Comparison of ENCODE assay signal across 24 cellular contexts in genomic region chr11:92330114-92330513, GRCh38.
A peak's percentile ranks its signal among the peaks of the same experiment; 100 is the strongest.
DNase-seq lines count a peak whose midpoint lies in the region; ATAC-seq and TF ChIP-seq lines count a peak whose summit lies in the region.
"Had no signal": no experiment of that assay in that cellular context is flagged by ENCODE, and none has a peak within 500 bp of the region (broad histone marks: within the 10 kb centered on the region; RNA-seq: fewer than 3 reads in every experiment).

No MANE protein-coding gene starts in this region.

- H3K4me1 ChIP-seq in Caco-2: peaks cover 24% of the 10 kb centered on the region
- H3K4me1 ChIP-seq in Loucy (ENCODE audit: insufficient read depth, low read length, poor library complexity, severe bottlenecking): peaks cover 21% of the 10 kb centered on the region
- H3K4me1 ChIP-seq: Peyer's patch, prostate gland had no signal

- no peak for ATAC-seq in GM19023 (IDR thresholded peaks at IDR 0.05; ENCODE audit: unreplicated experiment)
- ATAC-seq: activated CD8-positive, alpha-beta memory T cell treated with anti-CD3 and anti-CD28 coated beads, Interleukin-2, amount 10 ng/mL, durations not matched to agents 7 days and 5 days; activated T-helper 17 cell treated with anti-CD3 and anti-CD28 coated beads, Interleukin-2, amount 50 U/mL, for 72 hours; effector memory CD8-positive, alpha-beta T cell; K562; natural killer cell had no signal

- CTCF ChIA-PET in Caco-2 (lab: Charles Lee): interaction anchor here (0.6 kb wide), 1 partner anchor 14 kb away, joined by 3 read pairs; no protein-coding TSS in a partner anchor

- H3K9ac ChIP-seq in Loucy (ENCODE audit: low read depth, low read length, poor library complexity, severe bottlenecking): no peak overlapping the region

- no peaks in the 10 kb centered on the region for H3K79me2 ChIP-seq in Loucy (ENCODE audit: insufficient read depth, low read length)

- H3K9me3 ChIP-seq in Caco-2 (no peaks in the 10 kb centered on the region), Loucy (ENCODE audit: insufficient read depth, low read depth, low read length) (no peaks in the 10 kb centered on the region)
- H3K9me3 ChIP-seq: Peyer's patch, prostate gland had no signal

- no TSS peak for BruUV-seq in Caco-2 (replicated peaks; lab: Mats Ljungman, UMichigan)

- H3K27ac Mint-ChIP-seq in Caco-2 (ENCODE audit: unreplicated experiment) (peak overlapping the region; percentile 23), brain (peak overlapping the region; percentile 42 to 85 (median 65)), nephron (peak overlapping the region; percentile 20 to 64 (median 52))
- no peak overlapping the region for H3K27ac Mint-ChIP-seq in activated T-helper 2 cell treated with anti-CD3 and anti-CD28 coated beads, Interferon-gamma antibody, Interleukin-2, Interleukin-4, amounts not matched to agents 10 μg/mL and 5 μg/mL and 100 μg/mL, durations not matched to agents 14 hours and 24 hours and 36 hours
- H3K27ac Mint-ChIP-seq: activated CD4-positive, alpha-beta T cell treated with anti-CD3 and anti-CD28 coated beads, Interleukin-2, amount 10 ng/mL, durations not matched to agents 7 days and 5 days; activated CD8-positive, alpha-beta memory T cell treated with anti-CD3 and anti-CD28 coated beads, Interleukin-2, amount 10 ng/mL, durations not matched to agents 7 days and 5 days; activated naive CD8-positive, alpha-beta T cell; activated T-helper 17 cell treated with anti-CD3 and anti-CD28 coated beads, Interleukin-2, amount 50 U/mL, for 72 hours; CD14-positive monocyte; effector memory CD8-positive, alpha-beta T cell; memory B cell; natural killer cell had no signal

- H3K4me2 ChIP-seq in Loucy (ENCODE audit: low read depth, low read length, poor library complexity, severe bottlenecking): no peak overlapping the region

- no peak for TF ChIP-seq CTCF in Caco-2 (IDR thresholded peaks at IDR 0.05; ENCODE audit: insufficient read depth in 1 of 2, low read depth in 1 of 2, low read length in 1 of 2, severe bottlenecking in 1 of 2, unreplicated experiment in 1 of 2)
- no peak for TF ChIP-seq CTCF in Loucy (conservative IDR thresholded peaks at IDR 0.05; ENCODE audit: low read length)
- no peak for TF ChIP-seq CTCF in brain (conservative IDR thresholded peaks at IDR 0.05)
- no peak for TF ChIP-seq CTCF in nephron (IDR thresholded peaks at IDR 0.05; ENCODE audit: unreplicated experiment in 3 of 3)

- H3K4me3 Mint-ChIP-seq in Caco-2 (ENCODE audit: unreplicated experiment) (no peak overlapping the region), brain (peak overlapping the region; percentile 16 to 61 (median 35)), nephron (no peak overlapping the region)
- no peak overlapping the region for H3K4me3 Mint-ChIP-seq in activated T-helper 2 cell treated with anti-CD3 and anti-CD28 coated beads, Interferon-gamma antibody, Interleukin-2, Interleukin-4, amounts not matched to agents 10 μg/mL and 5 μg/mL and 100 μg/mL, durations not matched to agents 14 hours and 24 hours and 36 hours (ENCODE audit: low read depth)
- H3K4me3 Mint-ChIP-seq: activated CD4-positive, alpha-beta T cell treated with anti-CD3 and anti-CD28 coated beads, Interleukin-2, amount 10 ng/mL, durations not matched to agents 7 days and 5 days; activated CD8-positive, alpha-beta memory T cell treated with anti-CD3 and anti-CD28 coated beads, Interleukin-2, amount 10 ng/mL, durations not matched to agents 7 days and 5 days; activated naive CD8-positive, alpha-beta T cell; activated T-helper 17 cell treated with anti-CD3 and anti-CD28 coated beads, Interleukin-2, amount 50 U/mL, for 72 hours; CD14-positive monocyte; effector memory CD8-positive, alpha-beta T cell; memory B cell; natural killer cell had no signal

- intact Hi-C loops in Caco-2 (cut with micrococcal nuclease; ENCODE audit: unreplicated experiment): no loop called here
- intact Hi-C loops in activated T-helper 2 cell treated with anti-CD3 and anti-CD28 coated beads, Interferon-gamma antibody, Interleukin-2, Interleukin-4, amounts not matched to agents 10 μg/mL and 5 μg/mL and 100 μg/mL, durations not matched to agents 14 hours and 24 hours and 36 hours (cut with micrococcal nuclease): no loop called here

- H3K27me3 Mint-ChIP-seq in Caco-2 (ENCODE audit: insufficient read depth, unreplicated experiment) (no peaks in the 10 kb centered on the region), brain (peaks cover 4% of the 10 kb centered on the region), nephron (ENCODE audit: low read depth) (no peaks in the 10 kb centered on the region)
- H3K27me3 Mint-ChIP-seq in activated T-helper 2 cell treated with anti-CD3 and anti-CD28 coated beads, Interferon-gamma antibody, Interleukin-2, Interleukin-4, amounts not matched to agents 10 μg/mL and 5 μg/mL and 100 μg/mL, durations not matched to agents 14 hours and 24 hours and 36 hours (ENCODE audit: low read depth): no peaks in the 10 kb centered on the region
- H3K27me3 Mint-ChIP-seq: activated CD4-positive, alpha-beta T cell treated with anti-CD3 and anti-CD28 coated beads, Interleukin-2, amount 10 ng/mL, durations not matched to agents 7 days and 5 days; activated CD8-positive, alpha-beta memory T cell treated with anti-CD3 and anti-CD28 coated beads, Interleukin-2, amount 10 ng/mL, durations not matched to agents 7 days and 5 days; activated T-helper 17 cell treated with anti-CD3 and anti-CD28 coated beads, Interleukin-2, amount 50 U/mL, for 72 hours; effector memory CD8-positive, alpha-beta T cell; memory B cell had no signal

- no peak overlapping the region for H3K4me3 ChIP-seq in Caco-2 (ENCODE audit: low read depth, low read length)
- H3K4me3 ChIP-seq in Loucy (ENCODE audit: low read length, poor library complexity, severe bottlenecking): no peak overlapping the region
- H3K4me3 ChIP-seq: K562, Peyer's patch, prostate gland had no signal

- H3K36me3 ChIP-seq in Caco-2 (ENCODE audit: control insufficient read depth, insufficient read depth, low read length) (no peaks in the 10 kb centered on the region), Loucy (ENCODE audit: insufficient read depth, low read length) (no peaks in the 10 kb centered on the region)
- H3K36me3 ChIP-seq: Peyer's patch, prostate gland had no signal

- H3K9me3 Mint-ChIP-seq in Caco-2 (ENCODE audit: unreplicated experiment) (no peaks in the 10 kb centered on the region), brain (peaks cover 0 to 5% (median 0%) of the 10 kb centered on the region in 5 experiments), nephron (peaks cover 3% of the 10 kb centered on the region)
- H3K9me3 Mint-ChIP-seq in activated T-helper 2 cell treated with anti-CD3 and anti-CD28 coated beads, Interferon-gamma antibody, Interleukin-2, Interleukin-4, amounts not matched to agents 10 μg/mL and 5 μg/mL and 100 μg/mL, durations not matched to agents 14 hours and 24 hours and 36 hours: no peaks in the 10 kb centered on the region
- H3K9me3 Mint-ChIP-seq: activated CD4-positive, alpha-beta T cell treated with anti-CD3 and anti-CD28 coated beads, Interleukin-2, amount 10 ng/mL, durations not matched to agents 7 days and 5 days; memory B cell had no signal

- no peaks in the 10 kb centered on the region for H3K27me3 ChIP-seq in Caco-2 (replicated peaks; ENCODE audit: control insufficient read depth, insufficient read depth, low read length)
- no peaks in the 10 kb centered on the region for H3K27me3 ChIP-seq in Loucy (ENCODE audit: insufficient read depth, low read length, poor library complexity, severe bottlenecking)
- H3K27me3 ChIP-seq: Peyer's patch had no signal

- no peaks in the 10 kb centered on the region for H3K9me2 ChIP-seq in Loucy (replicated peaks; ENCODE audit: low read depth, low read length)

- H2AFZ ChIP-seq in Loucy (ENCODE audit: low read length): peak overlapping the region; percentile 48; the same call in 1 of the 2 replicates

- no peaks in the 10 kb centered on the region for H4K20me1 ChIP-seq in Loucy (ENCODE audit: insufficient read depth, low read length, poor library complexity, severe bottlenecking)

- H3K4me1 Mint-ChIP-seq in Caco-2 (ENCODE audit: low read depth, unreplicated experiment): peaks cover 38% of the 10 kb centered on the region
- peaks cover 30% of the 10 kb centered on the region for H3K4me1 Mint-ChIP-seq in brain
- peaks cover 45% of the 10 kb centered on the region for H3K4me1 Mint-ChIP-seq in nephron
- no peaks in the 10 kb centered on the region for H3K4me1 Mint-ChIP-seq in activated T-helper 2 cell treated with anti-CD3 and anti-CD28 coated beads, Interferon-gamma antibody, Interleukin-2, Interleukin-4, amounts not matched to agents 10 μg/mL and 5 μg/mL and 100 μg/mL, durations not matched to agents 14 hours and 24 hours and 36 hours (ENCODE audit: low read depth)
- H3K4me1 Mint-ChIP-seq: activated CD4-positive, alpha-beta T cell treated with anti-CD3 and anti-CD28 coated beads, Interleukin-2, amount 10 ng/mL, durations not matched to agents 7 days and 5 days; activated CD8-positive, alpha-beta memory T cell treated with anti-CD3 and anti-CD28 coated beads, Interleukin-2, amount 10 ng/mL, durations not matched to agents 7 days and 5 days; activated T-helper 17 cell treated with anti-CD3 and anti-CD28 coated beads, Interleukin-2, amount 50 U/mL, for 72 hours; CD14-positive monocyte; memory B cell; natural killer cell had no signal

- POLR2A ChIA-PET in Caco-2 (lab: Charles Lee): interaction anchor here (0.8 kb wide), 1 partner anchor 20 kb away, joined by 3 read pairs; no protein-coding TSS in a partner anchor

- DNase-seq in Caco-2 (no peak), CD1c-positive myeloid dendritic cell (ENCODE audit: extremely low spot score) (no peak), hepatic stellate cell (ENCODE audit: low spot score) (no peak)
- no peak for DNase-seq in activated T-helper 2 cell treated with anti-CD3 and anti-CD28 coated beads, Interferon-gamma antibody, Interleukin-2, Interleukin-4, amounts not matched to agents 10 μg/mL and 5 μg/mL and 100 μg/mL, durations not matched to agents 14 hours and 24 hours and 36 hours (ENCODE audit: low spot score)
- DNase-seq: activated CD4-positive, alpha-beta T cell treated with anti-CD3 and anti-CD28 coated beads, Interleukin-2, amount 10 ng/mL, durations not matched to agents 7 days and 5 days; activated CD8-positive, alpha-beta memory T cell treated with anti-CD3 and anti-CD28 coated beads, Interleukin-2, amount 10 ng/mL, durations not matched to agents 7 days and 5 days; DMS 273 treated with DMSO at 0.1 percent for 48 hours; effector memory CD8-positive, alpha-beta T cell; H7; natural killer cell; NCI-H187 treated with DMSO at 0.1 percent for 48 hours; Peyer's patch; substantia nigra; T-helper 2 cell had no signal

- H3K36me3 Mint-ChIP-seq in Caco-2 (ENCODE audit: insufficient read depth, unreplicated experiment) (no peaks in the 10 kb centered on the region), brain (no peaks in the 10 kb centered on the region), nephron (ENCODE audit: low read depth) (peaks cover 4% of the 10 kb centered on the region)
- no peaks in the 10 kb centered on the region for H3K36me3 Mint-ChIP-seq in activated T-helper 2 cell treated with anti-CD3 and anti-CD28 coated beads, Interferon-gamma antibody, Interleukin-2, Interleukin-4, amounts not matched to agents 10 μg/mL and 5 μg/mL and 100 μg/mL, durations not matched to agents 14 hours and 24 hours and 36 hours (ENCODE audit: low read depth)
- H3K36me3 Mint-ChIP-seq: activated CD8-positive, alpha-beta memory T cell treated with anti-CD3 and anti-CD28 coated beads, Interleukin-2, amount 10 ng/mL, durations not matched to agents 7 days and 5 days; activated naive CD8-positive, alpha-beta T cell; CD14-positive monocyte; memory B cell; natural killer cell had no signal

- no peaks in the 10 kb centered on the region for H3F3A ChIP-seq in Loucy (ENCODE audit: low read depth)

Comparison
In these comparisons a context has a peak if more than half of its experiments do, and no peak if none do; other contexts are left out.
1. H3K4me3 Mint-ChIP-seq: peak in brain (5 of 5); none in Caco-2 (single experiment), nephron (0 of 3) and activated T-helper 2 cell treated with anti-CD3 and anti-CD28 coated beads, Interferon-gamma antibody, Interleukin-2, Interleukin-4, amounts not matched to agents 10 μg/mL and 5 μg/mL and 100 μg/mL, durations not matched to agents 14 hours and 24 hours and 36 hours (single experiment).